Comparison of ENCODE assay signal across 14 cellular contexts in genomic region chr11:35403765-35404396, GRCh38. TPM values are rescaled to one million over a fixed set of nuclear protein-coding genes. Genes with fewer than 3 reads are reported as not detected.
"Had no signal": no experiment of that assay in that cellular context is flagged by ENCODE, and none has a peak within 500 bp of the region (broad histone marks: within the 10 kb centered on the region; RNA-seq: fewer than 3 reads in every experiment).

No MANE protein-coding gene starts in this region.

- ATAC-seq: activated CD8-positive, alpha-beta T cell treated with anti-CD3 and anti-CD28 coated beads for 36 hours; activated T-helper 17 cell treated with anti-CD3 and anti-CD28 coated beads, Interleukin-2, amount 50 U/mL, for 72 hours; foreskin keratinocyte; stimulated activated naive CD8-positive, alpha-beta T cell treated with anti-CD3 and anti-CD28 coated beads, Interleukin-15, Interleukin-2, amounts not matched to agents 100 U/mL and 50 U/mL, for 24 hours had no signal

- H3K9me3 ChIP-seq: tibial nerve, vagina had no signal

- H3K27me3 ChIP-seq: dorsolateral prefrontal cortex, vagina had no signal

- H3K27ac ChIP-seq: epithelial cell of prostate, foreskin keratinocyte, tibial nerve, vagina had no signal

- H3K36me3 ChIP-seq: tibial nerve, vagina had no signal

- H3K4me3 ChIP-seq: vagina had no signal

- DNase-seq: activated naive CD4-positive, alpha-beta T cell treated with Interleukin-2 at 50 U/mL for 16 hours; activated naive CD8-positive, alpha-beta T cell treated with anti-CD3 and anti-CD28 coated beads, Interleukin-2, amount 10 ng/mL, durations not matched to agents 7 days and 5 days; activated T-cell treated with anti-CD3 and anti-CD28 coated beads, Interleukin-2, amount 50 U/mL, for 1 hour; central memory CD4-positive, alpha-beta T cell; foreskin keratinocyte had no signal

- H3K4me1 ChIP-seq: foreskin keratinocyte, vagina had no signal

RNA-seq across cellular contexts. Expression of gene SLC1A2, which starts 15.5 kb away (rescaled TPM):
- total RNA-seq: activated CD4-positive, alpha-beta T cell treated with anti-CD3 and anti-CD28 coated beads, Interleukin-2, amount 10 ng/mL, durations not matched to agents 24 days and 14 days; activated CD8-positive, alpha-beta T cell treated with anti-CD3 and anti-CD28 coated beads for 36 hours; activated naive CD8-positive, alpha-beta T cell treated with anti-CD3 and anti-CD28 coated beads, Interleukin-2, amount 10 ng/mL, durations not matched to agents 7 days and 5 days; activated T-helper 17 cell treated with anti-CD3 and anti-CD28 coated beads, Interleukin-2, amount 50 U/mL, for 72 hours; foreskin keratinocyte; T-helper 2 cell treated with Interferon-gamma antibody and Interleukin-4, amounts not matched to agents 100 ng/mL and 5 ng/mL, for 36 hours had no signal
